17 cellular contexts compared by ENCODE assay signal in the genomic region with DNA sequence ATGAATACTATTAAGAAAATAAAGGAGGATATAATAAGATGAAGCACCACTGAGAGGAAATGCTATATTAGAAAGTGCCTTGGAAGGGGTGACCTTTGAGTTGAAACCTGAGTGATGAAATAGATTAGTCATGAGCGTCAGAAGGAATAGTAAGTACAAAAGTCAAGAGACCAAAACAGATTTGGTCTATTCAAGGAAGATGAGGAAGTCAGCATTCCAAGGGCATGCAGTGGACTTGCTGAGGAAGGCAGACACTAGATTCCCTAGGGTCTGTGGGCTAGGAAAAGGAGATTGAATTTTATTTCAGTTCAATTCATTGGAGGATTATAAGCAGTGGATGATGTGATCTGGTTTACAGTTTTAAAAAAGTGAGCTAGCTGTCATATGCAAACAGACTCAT.
DNase-seq lines count a peak whose midpoint lies in the region; ATAC-seq, FAIRE-seq and TF ChIP-seq lines count a peak whose summit lies in the region.
"Had no signal": no experiment of that assay in that cellular context is flagged by ENCODE, and none has a peak within 500 bp of the region (broad histone marks: within the 10 kb centered on the region; RNA-seq: fewer than 3 reads in every experiment).

No MANE protein-coding gene starts in this region.

- no peak for TF ChIP-seq EP300 in HepG2 (IDR thresholded peaks at IDR 0.05; ENCODE audit: low read depth in 2 of 2, low read length in 2 of 2)
- TF ChIP-seq EP300 in HepG2 (CRISPR knock-in tag; IDR thresholded peaks at IDR 0.05; ENCODE audit: borderline replicate concordance) = no peak

- H3K9me3 Mint-ChIP-seq in Caco-2 (ENCODE audit: unreplicated experiment) = peaks cover 17% of the 10 kb centered on the region
- H3K9me3 Mint-ChIP-seq: activated naive CD4-positive, alpha-beta T cell treated with anti-CD3 and anti-CD28 coated beads, Interleukin-2, amount 50 U/mL, for 24 hours had no signal

- CTCF ChIA-PET in HepG2 (lab: Yijun Ruan, JAX; ENCODE audit: low intra/inter-chr PET ratio, low total read pairs) = no interaction called here
- CTCF ChIA-PET in Caco-2 (lab: Charles Lee) = no interaction called here

- no peaks in the 10 kb centered on the region for H3K79me2 ChIP-seq in HepG2 (ENCODE audit: insufficient read depth, low read length)

- H3K4me3 Mint-ChIP-seq in Caco-2 (ENCODE audit: unreplicated experiment) = no peak overlapping the region
- H3K4me3 Mint-ChIP-seq: activated naive CD4-positive, alpha-beta T cell treated with anti-CD3 and anti-CD28 coated beads, Interleukin-2, amount 50 U/mL, for 24 hours; H9 had no signal

- FAIRE-seq in HepG2 (lab: Jason Lieb, UNC) = no peak
- FAIRE-seq: A204.1, colon, pancreas had no signal

- no peaks in the 10 kb centered on the region for H3K36me3 ChIP-seq in HepG2 (replicated peaks in 1 of 2; ENCODE audit: control insufficient read depth in 1 of 2, insufficient read depth in 2 of 2, low read length in 2 of 2)
- no peaks in the 10 kb centered on the region for H3K36me3 ChIP-seq in right lobe of liver
- no peaks in the 10 kb centered on the region for H3K36me3 ChIP-seq in adipocyte (ENCODE audit: control insufficient read depth, insufficient read depth, low read length, severe bottlenecking)
- H3K36me3 ChIP-seq in BE2C = no peaks in the 10 kb centered on the region
- no peaks in the 10 kb centered on the region for H3K36me3 ChIP-seq in Caco-2 (ENCODE audit: control insufficient read depth, insufficient read depth, low read length)
- H3K36me3 ChIP-seq: esophagus muscularis mucosa, pancreas, suprapubic skin had no signal

- no peaks in the 10 kb centered on the region for H3K27me3 Mint-ChIP-seq in Caco-2 (ENCODE audit: insufficient read depth, unreplicated experiment)

- H3K4me1 Mint-ChIP-seq in Caco-2 (ENCODE audit: low read depth, unreplicated experiment) = peaks cover 13% of the 10 kb centered on the region
- H3K4me1 Mint-ChIP-seq: activated naive CD4-positive, alpha-beta T cell treated with anti-CD3 and anti-CD28 coated beads, Interleukin-2, amount 50 U/mL, for 24 hours had no signal

- TF ChIP-seq CTCF in HepG2 (CRISPR knock-in tag; IDR thresholded peaks at IDR 0.05) (no peak), right lobe of liver (IDR thresholded peaks at IDR 0.05) (no peak), foreskin fibroblast (IDR thresholded peaks at IDR 0.05; ENCODE audit: low read depth, low read length) (no peak), BE2C (IDR thresholded peaks at IDR 0.05; ENCODE audit: low read depth, low read length) (no peak), Caco-2 (IDR thresholded peaks at IDR 0.05; ENCODE audit: insufficient read depth in 1 of 2, low read depth in 1 of 2, low read length in 1 of 2, severe bottlenecking in 1 of 2, unreplicated experiment in 1 of 2) (no peak)

- no peak overlapping the region for H3K27ac Mint-ChIP-seq in Caco-2 (ENCODE audit: unreplicated experiment)
- H3K27ac Mint-ChIP-seq: activated naive CD4-positive, alpha-beta T cell treated with anti-CD3 and anti-CD28 coated beads, Interleukin-2, amount 50 U/mL, for 24 hours; H9 had no signal

- H4K20me1 ChIP-seq in HepG2 (ENCODE audit: insufficient read depth, low read length) = no peaks in the 10 kb centered on the region

- H3K9ac ChIP-seq in HepG2 (ENCODE audit: insufficient read depth, low read depth, low read length) (no peak overlapping the region), adipocyte (ENCODE audit: low read length) (peak overlapping the region; percentile 35)

- H3K4me2 ChIP-seq in HepG2 (ENCODE audit: low read depth, low read length) = no peak overlapping the region

- 0% methylated on average over 1 of the region's 1 CpG for WGBS in HepG2 (ENCODE audit: low lambda C conversion rate)
- WGBS in right lobe of liver (ENCODE audit: insufficient coverage, low coverage, low lambda C conversion rate, missing lambda C conversion rate) = 19% methylated on average over 1 of the region's 1 CpG

- H3K27ac ChIP-seq in HepG2 (ENCODE audit: extremely low read length, insufficient read depth, low read length) (no peak overlapping the region), right lobe of liver (no peak overlapping the region)
- H3K27ac ChIP-seq: esophagus muscularis mucosa, pancreas, suprapubic skin had no signal

- ATAC-seq in HepG2 (no peak), right lobe of liver (no peak), HG02763 (IDR thresholded peaks at IDR 0.05; ENCODE audit: unreplicated experiment) (no peak)
- ATAC-seq: pancreas had no signal

- H3K27me3 ChIP-seq in HepG2 (ENCODE audit: control insufficient read depth in 1 of 2, insufficient read depth in 2 of 2, low read length in 2 of 2) (no peaks in the 10 kb centered on the region), right lobe of liver (no peaks in the 10 kb centered on the region), adipocyte (replicated peaks; ENCODE audit: control insufficient read depth, insufficient read depth, low read length) (no peaks in the 10 kb centered on the region), BE2C (no peaks in the 10 kb centered on the region), Caco-2 (replicated peaks; ENCODE audit: control insufficient read depth, insufficient read depth, low read length) (no peaks in the 10 kb centered on the region)
- H3K27me3 ChIP-seq: pancreas, suprapubic skin had no signal

- H3K4me3 ChIP-seq in HepG2 (replicated peaks in 1 of 3; ENCODE audit: insufficient read depth in 1 of 3, low read depth in 2 of 3, low read length in 3 of 3) = no peak overlapping the region
- H3K4me3 ChIP-seq in right lobe of liver = no peak overlapping the region
- H3K4me3 ChIP-seq in adipocyte (ENCODE audit: low read length) = peak overlapping the region; percentile 23
- H3K4me3 ChIP-seq in foreskin fibroblast (ENCODE audit: low read depth in 1 of 2, low read length in 2 of 2) = no peak overlapping the region
- H3K4me3 ChIP-seq in BE2C (ENCODE audit: low read depth, low read length) = no peak overlapping the region
- H3K4me3 ChIP-seq in Caco-2 (ENCODE audit: low read depth, low read length) = no peak overlapping the region
- H3K4me3 ChIP-seq: esophagus muscularis mucosa, pancreas, suprapubic skin had no signal

- in situ Hi-C loops in HepG2 (cut with HindIII; ENCODE audit: extremely low pct_ligation_motif_present, low pct_unique_long_range_greater_than_20kb) = no loop called here

- no peak for DNase-seq in HepG2 (ENCODE audit: low spot score)
- no peak for DNase-seq in right lobe of liver
- DNase-seq in adipocyte (ENCODE audit: low read depth) = peak; percentile 25
- DNase-seq in foreskin fibroblast = peak; percentile 78 to 91
- no peak for DNase-seq in DMS114 treated with DMSO at 0.1 percent for 48 hours (lab: John Stamatoyannopoulos, UW; ENCODE audit: unreplicated experiment)
- DNase-seq in BE2C = no peak
- DNase-seq in Caco-2 = no peak
- DNase-seq: H9, NCI-H1048, NCI-H2171 treated with DMSO at 0.1 percent for 48 hours, pancreas had no signal

- no peak for TF ChIP-seq RAD21 in HepG2 (CRISPR knock-in tag; IDR thresholded peaks at IDR 0.05)

- no peaks in the 10 kb centered on the region for H3K36me3 Mint-ChIP-seq in Caco-2 (ENCODE audit: insufficient read depth, unreplicated experiment)
- H3K36me3 Mint-ChIP-seq: activated naive CD4-positive, alpha-beta T cell treated with anti-CD3 and anti-CD28 coated beads, Interleukin-2, amount 50 U/mL, for 24 hours had no signal

- TF ChIP-seq POLR2A in HepG2 (IDR thresholded peaks at IDR 0.05; ENCODE audit: insufficient read depth in 1 of 2, low read depth in 2 of 2, low read length in 2 of 2) (no peak), right lobe of liver (IDR thresholded peaks at IDR 0.05) (no peak)

- H2AFZ ChIP-seq in HepG2 (ENCODE audit: low read length) = no peak overlapping the region

- BruUV-seq in HepG2 (replicated peaks; lab: Mats Ljungman, UMichigan) = no TSS peak
- no TSS peak for BruUV-seq in Caco-2 (replicated peaks; lab: Mats Ljungman, UMichigan)

- H3K4me1 ChIP-seq in HepG2 (ENCODE audit: insufficient read depth, low read length) (peaks cover 15% of the 10 kb centered on the region), right lobe of liver (no peaks in the 10 kb centered on the region), adipocyte (ENCODE audit: control insufficient read depth, insufficient read depth, low read length) (peaks cover 18% of the 10 kb centered on the region), BE2C (no peaks in the 10 kb centered on the region), Caco-2 (peaks cover 17% of the 10 kb centered on the region)
- H3K4me1 ChIP-seq: esophagus muscularis mucosa, pancreas, suprapubic skin had no signal

- POLR2A ChIA-PET in HepG2 (lab: Yijun Ruan, JAX) (no interaction called here), Caco-2 (lab: Charles Lee) (no interaction called here)

- H3K9me3 ChIP-seq in HepG2 (ENCODE audit: low read length) (peaks cover 4% of the 10 kb centered on the region), right lobe of liver (no peaks in the 10 kb centered on the region), adipocyte (ENCODE audit: control insufficient read depth, low read length) (peaks cover under 1% of the 10 kb centered on the region), BE2C (no peaks in the 10 kb centered on the region), Caco-2 (peaks cover 9% of the 10 kb centered on the region; the same call in 1 of the 2 replicates)
- H3K9me3 ChIP-seq: pancreas, suprapubic skin had no signal

- intact Hi-C loops in HepG2 (cut with micrococcal nuclease; ENCODE audit: unreplicated experiment) = no loop called here
- intact Hi-C loops in right lobe of liver (cut with DNase I) = no loop called here
- intact Hi-C loops in Caco-2 (cut with micrococcal nuclease; ENCODE audit: unreplicated experiment) = no loop called here

TF ChIP-seq in HepG2, 621 proteins besides CTCF, POLR2A, EP300 and RAD21 (continues in another document):
- TF ChIP-seq SIX4 (CRISPR knock-in tag; IDR thresholded peaks at IDR 0.05) = no peak
- no peak for TF ChIP-seq MED8 (CRISPR knock-in tag; IDR thresholded peaks at IDR 0.05; ENCODE audit: insufficient replicate concordance)
- TF ChIP-seq FOSL2 (CRISPR knock-in tag; IDR thresholded peaks at IDR 0.05) = 0 out of 2 replicates have a peak, but pooled peaks have one; percentile 29
- TF ChIP-seq ATF4 (CRISPR knock-in tag; IDR thresholded peaks at IDR 0.05) = 0 out of 4 replicates have a peak, but pooled peaks of 1 of the 2 experiments have one; percentile 42
- TF ChIP-seq KLF16 (CRISPR knock-in tag; IDR thresholded peaks at IDR 0.05) = no peak

Comparison
In these comparisons a context has a peak if more than half of its experiments do, and no peak if none do; other contexts are left out.
1. DNase-seq: peak in adipocyte (single experiment) and foreskin fibroblast (2 of 2); none in HepG2 (single experiment), right lobe of liver (0 of 3), DMS114 treated with DMSO at 0.1 percent for 48 hours (single experiment), BE2C (single experiment) and Caco-2 (0 of 2).